In the genomic region with DNA sequence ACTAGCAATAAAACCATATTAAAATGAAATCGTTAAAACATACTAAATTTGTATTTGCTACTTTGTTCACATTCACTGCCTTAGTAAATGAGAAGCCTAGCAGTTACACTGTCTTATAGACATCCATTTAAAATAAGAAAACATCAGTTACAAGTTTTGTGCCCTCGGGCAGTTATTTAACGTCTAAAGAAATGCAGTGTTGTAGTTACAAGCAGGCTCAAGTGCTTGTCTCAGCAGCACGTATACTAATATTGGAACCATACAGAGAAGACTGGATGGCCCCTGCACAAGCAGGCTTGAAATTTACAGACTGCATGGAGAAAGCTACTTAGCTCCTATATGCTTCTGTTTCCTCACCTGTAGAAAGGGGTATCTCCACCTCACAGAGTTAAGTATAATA, we compare ENCODE assay signal across 27 cellular contexts.
"Had no signal": no experiment of that assay in that cellular context is flagged by ENCODE, and none has a peak within 500 bp of the region (broad histone marks: within the 10 kb centered on the region; RNA-seq: fewer than 3 reads in every experiment).

No MANE protein-coding gene starts in this region.

- H3K27me3 Mint-ChIP-seq: progenitor cell of endocrine pancreas; stimulated activated naive B cell treated with anti-CD40 and anti-IgM and Interleukin-4, amounts not matched to agents 10 μg/mL and 1 μg/mL and 100 μg/mL, for 72 hours; stimulated activated naive CD8-positive, alpha-beta T cell treated with anti-CD3 and anti-CD28 coated beads, Interleukin-15, Interleukin-2, amounts not matched to agents 100 ng/mL and 50 ng/mL, for 24 hours had no signal

- H3K9me3 ChIP-seq: ovary, psoas muscle, right lobe of liver, sigmoid colon, stomach, thoracic aorta, thyroid gland, upper lobe of left lung, vagina had no signal

- H3K4me1 Mint-ChIP-seq: nephron had no signal

- H3K4me3 Mint-ChIP-seq: natural killer cell; nephron; neural progenitor cell; stimulated activated effector memory CD8-positive, alpha-beta T cell treated with anti-CD3 and anti-CD28 coated beads, Interleukin-12 subunit alpha, Interleukin-12 subunit beta, amount 100 ng/mL, for 72 hours; stimulated activated naive B cell treated with anti-CD40 and anti-IgM and Interleukin-4, amounts not matched to agents 10 μg/mL and 1 μg/mL and 100 μg/mL, for 72 hours; stimulated activated naive CD8-positive, alpha-beta T cell treated with anti-CD3 and anti-CD28 coated beads, Interleukin-15, Interleukin-2, amounts not matched to agents 100 ng/mL and 50 ng/mL, for 24 hours had no signal

- H3K36me3 Mint-ChIP-seq: natural killer cell had no signal

- ATAC-seq: natural killer cell; psoas muscle; right cardiac atrium; right lobe of liver; stimulated activated effector memory CD8-positive, alpha-beta T cell treated with anti-CD3 and anti-CD28 coated beads, Interleukin-12 subunit alpha, Interleukin-12 subunit beta, amount 100 ng/mL, for 72 hours; stimulated activated naive B cell treated with anti-CD40 and anti-IgM and Interleukin-4, amounts not matched to agents 10 μg/mL and 1 μg/mL and 100 μg/mL, for 72 hours had no signal

- FAIRE-seq: small intestine, urothelium cell line had no signal

- H3K27ac Mint-ChIP-seq: nephron; stimulated activated effector memory CD8-positive, alpha-beta T cell treated with anti-CD3 and anti-CD28 coated beads, Interleukin-12 subunit alpha, Interleukin-12 subunit beta, amount 100 ng/mL, for 72 hours; stimulated activated naive B cell treated with anti-CD40 and anti-IgM and Interleukin-4, amounts not matched to agents 10 μg/mL and 1 μg/mL and 100 μg/mL, for 72 hours; stimulated activated naive CD8-positive, alpha-beta T cell treated with anti-CD3 and anti-CD28 coated beads, Interleukin-15, Interleukin-2, amounts not matched to agents 100 ng/mL and 50 ng/mL, for 24 hours had no signal

- DNase-seq: natural killer cell; occipital lobe; ovary; posterior cingulate gyrus; psoas muscle; right cardiac atrium; right lobe of liver; sigmoid colon; small intestine; stimulated activated CD4-positive, alpha-beta T cell treated with anti-CD3 and anti-CD28 coated beads, Interleukin-15, amount 100 ng/mL, for 24 hours; stimulated activated CD4-positive, alpha-beta T cell treated with anti-CD3 and anti-CD28 coated beads, Interleukin-2, amount 100 ng/mL, for 24 hours; stimulated activated CD4-positive, alpha-beta T cell treated with anti-CD3 and anti-CD28 coated beads, Interleukin-2, amount 100 ng/mL, for 48 hours; stimulated activated CD4-positive, alpha-beta T cell treated with anti-CD3 and anti-CD28 coated beads, Interleukin-4, amount 100 ng/mL, for 24 hours; stimulated activated naive B cell treated with anti-CD40 and anti-IgM and Interleukin-4, amounts not matched to agents 10 μg/mL and 1 μg/mL and 100 μg/mL, for 72 hours; stimulated activated naive CD4-positive, alpha-beta T cell treated with Interleukin-2 at 50 U/mL for 16 hours; stomach; thyroid gland; trophoblast cell; upper lobe of left lung had no signal
